15 cellular contexts compared by ENCODE assay signal in genomic region chr21:31612889-31613785, GRCh38. TPM values are rescaled to one million over a fixed set of nuclear protein-coding genes. Genes with fewer than 3 reads are reported as not detected.
DNase-seq lines count a peak whose midpoint lies in the region; ATAC-seq and TF ChIP-seq lines count a peak whose summit lies in the region.
"Had no signal": no experiment of that assay in that cellular context is flagged by ENCODE, and none has a peak within 500 bp of the region (broad histone marks: within the 10 kb centered on the region; RNA-seq: fewer than 3 reads in every experiment).

No MANE protein-coding gene starts in this region.

- peak overlapping the region; percentile 52 for H3K4me3 Mint-ChIP-seq in neural progenitor cell

- peaks cover 4% of the 10 kb centered on the region for H3K9me3 Mint-ChIP-seq in neural progenitor cell

- peaks cover 10% of the 10 kb centered on the region for H3F3A ChIP-seq in neural progenitor cell (ENCODE audit: low read depth)

- TF ChIP-seq CTCF in neural progenitor cell (IDR thresholded peaks at IDR 0.05) (no peak), psoas muscle (IDR thresholded peaks at IDR 0.05) (no peak)

- H3K27me3 ChIP-seq in BLaER1, result no peaks in the 10 kb centered on the region
- H3K27me3 ChIP-seq in ectodermal cell (ENCODE audit: control insufficient read depth, insufficient read depth, low read length, poor library complexity, severe bottlenecking), result no peaks in the 10 kb centered on the region
- no peaks in the 10 kb centered on the region for H3K27me3 ChIP-seq in neural progenitor cell
- H3K27me3 ChIP-seq in H7 (ENCODE audit: control insufficient read depth, insufficient read depth, low read length), result no peaks in the 10 kb centered on the region
- H3K27me3 ChIP-seq in psoas muscle (ENCODE audit: insufficient read depth in 3 of 3, low read length in 2 of 3), result peaks cover 0 to 4% (median 0%) of the 10 kb centered on the region in 3 donors

- intact Hi-C loops in psoas muscle (cut with DNase I), result no loop called here

- no peaks in the 10 kb centered on the region for H3K36me3 ChIP-seq in BLaER1
- no peaks in the 10 kb centered on the region for H3K36me3 ChIP-seq in ectodermal cell (ENCODE audit: control insufficient read depth, insufficient read depth, low read length)
- H3K36me3 ChIP-seq in neural progenitor cell, result no peaks in the 10 kb centered on the region
- H3K36me3 ChIP-seq in H7 (replicated peaks; ENCODE audit: control insufficient read depth, insufficient read depth, low read length), result no peaks in the 10 kb centered on the region
- H3K36me3 ChIP-seq in psoas muscle (ENCODE audit: insufficient read depth in 1 of 2, low read depth in 1 of 2), result no peaks in the 10 kb centered on the region
- H3K36me3 ChIP-seq: left ventricle myocardium inferior had no signal

- H3K27ac Mint-ChIP-seq in neural progenitor cell, result peak overlapping the region; percentile 84
- H3K27ac Mint-ChIP-seq: activated T-helper 2 cell treated with anti-CD3 and anti-CD28 coated beads, Interferon-gamma antibody, Interleukin-2, Interleukin-4, amounts not matched to agents 10 μg/mL and 5 μg/mL and 100 μg/mL, durations not matched to agents 14 hours and 24 hours and 36 hours had no signal

- no peak overlapping the region for H2AFZ ChIP-seq in neural progenitor cell (replicated peaks)
- H2AFZ ChIP-seq: parathyroid adenoma had no signal

- H3K27ac ChIP-seq in BLaER1 (peak overlapping the region; percentile 62), ectodermal cell (ENCODE audit: insufficient read depth, low read depth, low read length, poor library complexity, severe bottlenecking) (peak overlapping the region; percentile 1), neural progenitor cell (no peak overlapping the region), psoas muscle (no peak overlapping the region)
- H3K27ac ChIP-seq: left ventricle myocardium inferior, parathyroid adenoma, VCaP had no signal

- ATAC-seq in HG03442 (IDR thresholded peaks at IDR 0.05; ENCODE audit: unreplicated experiment) (no peak), psoas muscle (no peak)

- H3K9me3 ChIP-seq in BLaER1 (peaks cover 24% of the 10 kb centered on the region), ectodermal cell (ENCODE audit: control insufficient read depth, low read length) (no peaks in the 10 kb centered on the region), neural progenitor cell (ENCODE audit: low read depth) (no peaks in the 10 kb centered on the region), psoas muscle (no peaks in the 10 kb centered on the region)
- H3K9me3 ChIP-seq: left ventricle myocardium inferior had no signal

- peak; percentile 18 for DNase-seq in KBM-7
- peak; percentile 67 for DNase-seq in neural progenitor cell (ENCODE audit: low spot score)
- no peak for DNase-seq in H7
- DNase-seq in psoas muscle, result no peak
- DNase-seq in activated CD4-positive, CD25-positive, alpha-beta regulatory T cell (lab: John Stamatoyannopoulos, UW), result no peak
- DNase-seq: caudate nucleus; left ventricle myocardium inferior; RPMI8226; stimulated activated CD4-positive, alpha-beta T cell treated with anti-CD3 and anti-CD28 coated beads, Interleukin-4, amount 100 ng/mL, for 4 hours had no signal

- H4K20me1 ChIP-seq in BLaER1 (no peaks in the 10 kb centered on the region), neural progenitor cell (ENCODE audit: low read depth) (no peaks in the 10 kb centered on the region)

- H3K9ac ChIP-seq in BLaER1 (peak overlapping the region; percentile 30), neural progenitor cell (no peak overlapping the region)
- H3K9ac ChIP-seq: parathyroid adenoma had no signal

- H3K4me1 ChIP-seq in BLaER1 (peaks cover 55% of the 10 kb centered on the region), ectodermal cell (ENCODE audit: control insufficient read depth, insufficient read depth, low read length) (peaks cover 7% of the 10 kb centered on the region), neural progenitor cell (peaks cover 8% of the 10 kb centered on the region), psoas muscle (no peaks in the 10 kb centered on the region)
- H3K4me1 ChIP-seq: left ventricle myocardium inferior, parathyroid adenoma had no signal

- peaks cover 38% of the 10 kb centered on the region for H3K4me1 Mint-ChIP-seq in neural progenitor cell

- H3K4me3 ChIP-seq in BLaER1 (peak overlapping the region; percentile 50), ectodermal cell (ENCODE audit: insufficient read depth, low read depth, low read length) (no peak overlapping the region), neural progenitor cell (no peak overlapping the region), H7 (ENCODE audit: insufficient read depth, low read depth, low read length) (no peak overlapping the region), psoas muscle (no peak overlapping the region)
- H3K4me3 ChIP-seq: left ventricle myocardium inferior had no signal

- no peaks in the 10 kb centered on the region for H3K36me3 Mint-ChIP-seq in neural progenitor cell

- H3K4me2 ChIP-seq in BLaER1 (peak overlapping the region; percentile 88), neural progenitor cell (peak overlapping the region; percentile 51)

- H3K27me3 Mint-ChIP-seq in neural progenitor cell (ENCODE audit: insufficient read depth, low read depth), result peaks cover 8% of the 10 kb centered on the region

- 72 to 77% methylated on average over 22 of the region's 22 CpGs for WGBS in ectodermal cell, 2 experiments
- 41 to 48% (median 44%) methylated on average over 22 of the region's 22 CpGs for WGBS in psoas muscle, 3 donors

- no peaks in the 10 kb centered on the region for H3K79me2 ChIP-seq in neural progenitor cell (ENCODE audit: low read depth)
- H3K79me2 ChIP-seq: parathyroid adenoma had no signal

- in situ Hi-C loops in KBM-7 (cut with MboI; ENCODE audit: low pct_unique_long_range_greater_than_20kb, low sequenced_read_pairs), result no loop called here

RNA-seq across cellular contexts. Expression of gene SOD1, which starts 46.4 kb away (rescaled TPM):
- polyA plus RNA-seq in ectodermal cell (2013, experiment 1 of 4), result 141 TPM
- polyA plus RNA-seq in ectodermal cell (2013, experiment 2 of 4), result 137 TPM
- 156 TPM for polyA plus RNA-seq in ectodermal cell (2013, experiment 3 of 4)
- 171 TPM for polyA plus RNA-seq in ectodermal cell (2013, experiment 4 of 4)
- 147 and 183 TPM in 2 replicates for total RNA-seq in neural progenitor cell (ENCODE audit: low replicate concordance)
- total RNA-seq in H7 (2014; rRNA removed; shearing (Covaris generic)), result 160 and 174 TPM in 2 replicates
- 100 to 1,000 TPM; 226 to 326 (median 285) TPM for total RNA-seq in psoas muscle
- polyA plus RNA-seq in psoas muscle, result 100 to 1,000 TPM; 305 to 890 (median 337) TPM

Comparison
In these comparisons a context has a peak if more than half of its experiments do, and no peak if none do; other contexts are left out.
1. H3K27ac ChIP-seq: peak in BLaER1 (single experiment) and ectodermal cell (single experiment); none in neural progenitor cell (single experiment) and psoas muscle (single experiment).
2. DNase-seq: peak in KBM-7 (single experiment) and neural progenitor cell (single experiment); none in H7 (single experiment), psoas muscle (0 of 2) and activated CD4-positive, CD25-positive, alpha-beta regulatory T cell (0 of 4).